In genomic region chr19:51327066-51327985, GRCh38 we compare ENCODE assay signal across 7 cellular contexts. TPM values are rescaled to one million over a fixed set of nuclear protein-coding genes. Genes with fewer than 3 reads are reported as not detected.
DNase-seq lines count a peak whose midpoint lies in the region; TF ChIP-seq lines count a peak whose summit lies in the region.

No MANE protein-coding gene starts in this region.

- no peaks in the 10 kb centered on the region for H3K27me3 ChIP-seq in endodermal cell (ENCODE audit: control insufficient read depth, insufficient read depth, low read length, poor library complexity, severe bottlenecking)

- TF ChIP-seq CTCF in endodermal cell (conservative IDR thresholded peaks at IDR 0.05) (peak; percentile 63), nephron progenitor cell (IDR thresholded peaks at IDR 0.05) (no peak), HFFc6 (IDR thresholded peaks at IDR 0.05) (no peak)

- peaks cover 19% of the 10 kb centered on the region for H3K36me3 ChIP-seq in endodermal cell (ENCODE audit: control insufficient read depth, insufficient read depth, low read length)

- 69 to 71% methylated on average over 36 to 74 of the region's 74 CpGs for whole genome bisulfite sequencing in endodermal cell (ENCODE audit: insufficient coverage in 1 of 2, insufficient read length in 1 of 2), 2 experiments

- H3K9ac ChIP-seq in endodermal cell (ENCODE audit: extremely low read depth, low read length, poor library complexity, severe bottlenecking), result no peak overlapping the region

- no peak overlapping the region for H3K4me3 ChIP-seq in endodermal cell (ENCODE audit: low read length)

- H3K9me3 Mint-ChIP-seq in endodermal cell (peaks cover 3% of the 10 kb centered on the region), nephron progenitor cell (peaks cover 13% of the 10 kb centered on the region), HFFc6 (peaks cover 35% of the 10 kb centered on the region)

- H3K9me3 ChIP-seq in endodermal cell (ENCODE audit: control insufficient read depth, low read length), result no peaks in the 10 kb centered on the region

- H3K27ac ChIP-seq in endodermal cell (ENCODE audit: low read depth, low read length), result no peak overlapping the region

- peaks cover 51% of the 10 kb centered on the region for H3K36me3 Mint-ChIP-seq in endodermal cell (ENCODE audit: low read depth)
- peaks cover 31% of the 10 kb centered on the region for H3K36me3 Mint-ChIP-seq in nephron progenitor cell (ENCODE audit: low read depth)
- H3K36me3 Mint-ChIP-seq in HFFc6 (ENCODE audit: low read depth), result peaks cover 12% of the 10 kb centered on the region

- H3K4me3 Mint-ChIP-seq in endodermal cell (peak overlapping the region; percentile 36), nephron progenitor cell (peak overlapping the region; percentile 74), HFFc6 (no peak overlapping the region)

- no peaks in the 10 kb centered on the region for H3K4me1 ChIP-seq in endodermal cell (ENCODE audit: control insufficient read depth, insufficient read depth, low read length)

- H3K27ac Mint-ChIP-seq in endodermal cell (peak overlapping the region; percentile 23), nephron progenitor cell (peak overlapping the region; percentile 84), HFFc6 (no peak overlapping the region)

- H3K4me1 Mint-ChIP-seq in endodermal cell (peaks cover 2% of the 10 kb centered on the region), nephron progenitor cell (peaks cover 5% of the 10 kb centered on the region), HFFc6 (ENCODE audit: low read depth) (no peaks in the 10 kb centered on the region)

- DNase-seq in HUDEP-2 (lab: John Stamatoyannopoulos, UW; ENCODE audit: unreplicated experiment in 76 of 76) (peak in 71 of 76 experiments; percentile 24 to 90 (median 73)), endodermal cell (peak; percentile 95), nephron progenitor cell (peak; percentile 67), mesenteric fat pad (ENCODE audit: low spot score) (no peak), HFFc6 (no peak), GOT3 (lab: John Stamatoyannopoulos, UW) (no peak)
- DNase-seq in activated CD4-positive, CD25-positive, alpha-beta regulatory T cell treated with anti-CD3 and anti-CD28 coated beads, Interleukin-2, amount 50 U/mL, for 72 hours, result peak; percentile 54

- H3K27me3 Mint-ChIP-seq in endodermal cell (ENCODE audit: insufficient read depth), result peaks cover 2% of the 10 kb centered on the region
- peaks cover 47% of the 10 kb centered on the region for H3K27me3 Mint-ChIP-seq in nephron progenitor cell (ENCODE audit: low read depth, poor library complexity)
- H3K27me3 Mint-ChIP-seq in HFFc6 (ENCODE audit: insufficient read depth), result peaks cover 7% of the 10 kb centered on the region; the same call in 1 of the 2 replicates

RNA-seq across cellular contexts. Expression of gene VSIG10L, which starts 14.6 kb away (rescaled TPM):
- total RNA-seq in endodermal cell, result 10 to 100 TPM in 1 of 2 donors, 1 to 10 TPM in 1; 6.4 to 11.5 TPM
- 7.5 TPM for polyA plus RNA-seq in endodermal cell (2013, experiment 1 of 2)
- polyA plus RNA-seq in endodermal cell (2013, experiment 2 of 2), result 7.0 TPM
- 2.4 TPM for total RNA-seq in mesenteric fat pad
- 1 to 10 TPM in 2 of 6 experiments, under 1 TPM in 4; 0.79 to 1.6 (median 0.89) TPM for total RNA-seq in HFFc6 (2021; fragmentation: NEBNext Ultra II Directional; extraction: Animal tissue kit (Norgen Biotek cat#: 25700))

RNA-seq across cellular contexts. Expression of gene IGLON5, which starts 15.9 kb away (rescaled TPM):
- total RNA-seq in endodermal cell (10 to 100 TPM; 42.7 to 49.4 TPM), mesenteric fat pad (3.7 TPM)
- 66.0 TPM for polyA plus RNA-seq in endodermal cell (2013, experiment 1 of 2)
- polyA plus RNA-seq in endodermal cell (2013, experiment 2 of 2), result 57.1 TPM
- not detected for total RNA-seq in HFFc6 (2021; fragmentation: NEBNext Ultra II Directional; extraction: Animal tissue kit (Norgen Biotek cat#: 25700))

RNA-seq across cellular contexts. Expression of gene ETFB, which starts 38.9 kb away (rescaled TPM):
- total RNA-seq in endodermal cell (10 to 100 TPM; 54.3 to 77.3 TPM), mesenteric fat pad (194 TPM)
- polyA plus RNA-seq in endodermal cell (2013, experiment 1 of 2), result 65.3 TPM
- 60.7 TPM for polyA plus RNA-seq in endodermal cell (2013, experiment 2 of 2)
- total RNA-seq in HFFc6 (2021; fragmentation: NEBNext Ultra II Directional; extraction: Animal tissue kit (Norgen Biotek cat#: 25700)), result 100 to 1,000 TPM; 109 to 157 (median 132) TPM

RNA-seq across cellular contexts. Expression of gene CLDND2, which starts 41.5 kb away (rescaled TPM):
- total RNA-seq in endodermal cell (1 to 10 TPM; 1.3 to 2.5 TPM), mesenteric fat pad (4.4 TPM)
- 3.7 TPM for polyA plus RNA-seq in endodermal cell (2013, experiment 1 of 2)
- polyA plus RNA-seq in endodermal cell (2013, experiment 2 of 2), result 2.4 TPM
- total RNA-seq in HFFc6 (2021; fragmentation: NEBNext Ultra II Directional; extraction: Animal tissue kit (Norgen Biotek cat#: 25700)), result 1 to 10 TPM in 3 of 6 experiments, under 1 TPM in 3; 0.60 to 2.3 (median 0.94) TPM

RNA-seq across cellular contexts. Expression of gene NKG7, which starts 45.1 kb away (rescaled TPM):
- total RNA-seq in endodermal cell (not detected), mesenteric fat pad (3.7 TPM)
- not detected for polyA plus RNA-seq in endodermal cell (2013, experiment 1 of 2)
- not detected for polyA plus RNA-seq in endodermal cell (2013, experiment 2 of 2)
- not detected for total RNA-seq in HFFc6 (2021; fragmentation: NEBNext Ultra II Directional; extraction: Animal tissue kit (Norgen Biotek cat#: 25700))

Comparison
In these comparisons a context has a peak if more than half of its experiments do, and no peak if none do; other contexts are left out.
1. DNase-seq: peak in HUDEP-2 (71 of 76), activated CD4-positive, CD25-positive, alpha-beta regulatory T cell treated with anti-CD3 and anti-CD28 coated beads, Interleukin-2, amount 50 U/mL, for 72 hours (single experiment), endodermal cell (single experiment) and nephron progenitor cell (single experiment); none in mesenteric fat pad (single experiment), HFFc6 (single experiment) and GOT3 (single experiment).